In genomic region chr1:176893625-176894352, GRCh38 we compare ENCODE assay signal across 28 cellular contexts.
"Had no signal": no experiment of that assay in that cellular context is flagged by ENCODE, and none has a peak within 500 bp of the region (broad histone marks: within the 10 kb centered on the region; RNA-seq: fewer than 3 reads in every experiment).

No MANE protein-coding gene starts in this region.

- H3K4me1 ChIP-seq: SJSA1 had no signal

- H3K9me3 ChIP-seq: SJSA1, SK-N-SH had no signal

- H3K4me3 ChIP-seq: cardiac muscle cell, SJSA1 had no signal

- H3K27ac ChIP-seq: brain microvascular endothelial cell, cardiac muscle cell, SJSA1 had no signal

- H3K36me3 ChIP-seq: brain microvascular endothelial cell, cardiac muscle cell, SJSA1 had no signal

- H3K27me3 ChIP-seq: brain microvascular endothelial cell, cardiac muscle cell, SJSA1 had no signal

- ATAC-seq: activated CD8-positive, alpha-beta T cell treated with anti-CD3 and anti-CD28 coated beads for 36 hours; activated T-cell treated with anti-CD3 and anti-CD28 coated beads, Interleukin-2, amount 50 U/mL, for 72 hours; activated T-helper 17 cell treated with anti-CD3 and anti-CD28 coated beads, Interleukin-2, amount 50 U/mL, for 72 hours had no signal

- DNase-seq: activated CD4-positive, alpha-beta T cell treated with anti-CD3 and anti-CD28 coated beads, Interleukin-2, amount 10 ng/mL, durations not matched to agents 24 days and 14 days; activated CD4-positive, alpha-beta T cell treated with anti-CD3 and anti-CD28 coated beads, Interleukin-2, amount 50 U/mL, for 4 hours; activated CD8-positive, alpha-beta T cell treated with anti-CD3 and anti-CD28 coated beads for 36 hours; activated effector memory CD4-positive, alpha-beta T cell treated with anti-CD3 and anti-CD28 coated beads, Interleukin-2, amount 50 U/mL, for 16 hours; activated naive CD4-positive, alpha-beta T cell; activated naive CD4-positive, alpha-beta T cell treated with anti-CD3 and anti-CD28 coated beads, Interleukin-2, amount 50 U/mL, for 16 hours; activated naive CD8-positive, alpha-beta T cell treated with anti-CD3 and anti-CD28 coated beads for 36 hours; activated T-cell treated with anti-CD3 and anti-CD28 coated beads, Interleukin-2, amount 50 U/mL, for 1 hour; activated T-cell treated with anti-CD3 and anti-CD28 coated beads, Interleukin-2, amount 50 U/mL, for 72 hours; amniotic stem cell; aorta; brain microvascular endothelial cell; Karpas-422; KBM-7; NCI-H1105; NCI-H1436 treated with DMSO at 0.1 percent for 48 hours; NCI-H1694 treated with DMSO at 0.1 percent for 48 hours; NCI-H2029; NCI-H2171 treated with DMSO at 0.1 percent for 48 hours; NCI-H2227 treated with DMSO at 0.1 percent for 48 hours; NCI-H446; NCI-H510A treated with DMSO at 0.1 percent for 48 hours; NCI-H526 treated with DMSO at 0.1 percent for 48 hours; SHP77 treated with DMSO at 0.1 percent for 48 hours; SK-N-SH had no signal
